ENCODE assay signal across 18 cellular contexts in the genomic region with DNA sequence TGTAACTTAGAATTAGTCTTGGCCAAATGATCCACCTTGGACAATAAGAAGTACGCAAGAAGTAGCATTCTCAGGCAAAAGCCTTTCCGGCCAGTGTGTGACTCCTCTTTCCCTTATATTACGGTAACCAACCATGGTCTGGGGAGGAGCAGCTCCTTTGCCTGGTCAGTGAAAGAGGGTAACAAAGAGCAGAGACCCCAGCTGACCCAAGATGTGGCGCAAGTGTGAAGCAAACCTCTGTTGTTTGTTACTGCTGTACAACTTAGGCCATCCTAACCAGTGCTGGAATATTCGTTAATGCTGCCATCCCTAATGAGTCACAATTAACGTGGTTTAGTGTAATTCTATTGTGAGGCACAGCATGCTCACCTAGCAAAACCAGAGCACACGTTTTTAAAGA. TPM values are rescaled to one million over a fixed set of nuclear protein-coding genes. Genes with fewer than 3 reads are reported as not detected.
DNase-seq lines count a peak whose midpoint lies in the region; ATAC-seq and TF ChIP-seq lines count a peak whose summit lies in the region.
"Had no signal": no experiment of that assay in that cellular context is flagged by ENCODE, and none has a peak within 500 bp of the region (broad histone marks: within the 10 kb centered on the region; RNA-seq: fewer than 3 reads in every experiment).

No MANE protein-coding gene starts in this region.

- no peak for TF ChIP-seq CTCF in heart right ventricle (IDR thresholded peaks at IDR 0.05)
- no peak for TF ChIP-seq CTCF in coronary artery (IDR thresholded peaks at IDR 0.05)
- TF ChIP-seq CTCF in neutrophil (IDR thresholded peaks at IDR 0.05) = no peak
- no peak for TF ChIP-seq CTCF in upper lobe of right lung (IDR thresholded peaks at IDR 0.05)

- ATAC-seq in heart right ventricle (no peak), left cardiac atrium (no peak), upper lobe of right lung (no peak), HG03439 (IDR thresholded peaks at IDR 0.05; ENCODE audit: unreplicated experiment) (no peak)
- ATAC-seq: activated CD8-positive, alpha-beta T cell treated with anti-CD3 and anti-CD28 coated beads, Interleukin-2, amount 10 ng/mL, durations not matched to agents 7 days and 5 days; naive thymus-derived CD4-positive, alpha-beta T cell; stimulated activated naive CD8-positive, alpha-beta T cell treated with anti-CD3 and anti-CD28 coated beads, Interleukin-15, amount 100 ng/mL, for 72 hours had no signal

- no peak for DNase-seq in heart right ventricle
- DNase-seq in left cardiac atrium = no peak
- DNase-seq in coronary artery (ENCODE audit: low spot score) = peak; percentile 67
- DNase-seq in upper lobe of right lung = no peak
- DNase-seq in KBM-7 = no peak
- no peak for DNase-seq in NCI-H526 treated with DMSO at 0.1 percent for 48 hours (lab: John Stamatoyannopoulos, UW)
- DNase-seq: activated CD8-positive, alpha-beta T cell treated with anti-CD3 and anti-CD28 coated beads, Interleukin-2, amount 10 ng/mL, durations not matched to agents 7 days and 5 days; activated gamma-delta T cell; cortex of kidney; islet precursor cell; naive thymus-derived CD4-positive, alpha-beta T cell; NCI-H187; NCI-H774; SHP77 treated with DMSO at 0.1 percent for 48 hours; stimulated activated naive CD8-positive, alpha-beta T cell treated with anti-CD3 and anti-CD28 coated beads, Interleukin-15, amount 100 ng/mL, for 72 hours had no signal

- intact Hi-C loops in heart right ventricle (cut with DNase I) (loop anchor here in 4 of 10 donors (2.0 to 5.0 kb wide), 4 partner anchors 44 to 86 kb away; a partner anchor contains a TSS), left cardiac atrium (cut with DNase I) (loop anchor here in 1 of 2 donors (5.0 kb wide), 1 partner anchor 86 kb away; no protein-coding TSS in a partner anchor), upper lobe of right lung (cut with DNase I) (no loop called here)

- in situ Hi-C loops in KBM-7 (cut with MboI; ENCODE audit: low pct_unique_long_range_greater_than_20kb, low sequenced_read_pairs) = no loop called here

- no peaks in the 10 kb centered on the region for H3K9me3 ChIP-seq in heart right ventricle
- no peaks in the 10 kb centered on the region for H3K9me3 ChIP-seq in neutrophil
- no peaks in the 10 kb centered on the region for H3K9me3 ChIP-seq in upper lobe of right lung

- H3K4me1 ChIP-seq in heart right ventricle = peaks cover 47 to 95% (median 93%) of the 10 kb centered on the region in 9 donors
- peaks cover 95 to 99% of the 10 kb centered on the region in 2 experiments for H3K4me1 ChIP-seq in neutrophil (ENCODE audit: control insufficient read depth in 1 of 2, insufficient read depth in 1 of 2, low read depth in 1 of 2, low read length in 1 of 2)
- peaks cover 61% of the 10 kb centered on the region for H3K4me1 ChIP-seq in upper lobe of right lung

- 84 to 86% methylated on average over 7 of the region's 7 CpGs for WGBS in heart right ventricle, 2 donors

- H3K4me3 ChIP-seq in heart right ventricle (no peak overlapping the region), coronary artery (peak overlapping the region; percentile 1), neutrophil (ENCODE audit: low read depth in 1 of 2, low read length in 1 of 2) (no peak overlapping the region), upper lobe of right lung (no peak overlapping the region)
- H3K4me3 ChIP-seq: skin epidermis had no signal

- H3K27me3 ChIP-seq in heart right ventricle (no peaks in the 10 kb centered on the region), neutrophil (no peaks in the 10 kb centered on the region), upper lobe of right lung (no peaks in the 10 kb centered on the region)

- H3K27ac ChIP-seq in heart right ventricle (peak overlapping the region; percentile 81 to 92 (median 90)), coronary artery (peak overlapping the region; percentile 95 to 97), neutrophil (peak overlapping the region; percentile 83), upper lobe of right lung (peak overlapping the region; percentile 49)

- H3K36me3 ChIP-seq in heart right ventricle (no peaks in the 10 kb centered on the region), neutrophil (no peaks in the 10 kb centered on the region), upper lobe of right lung (no peaks in the 10 kb centered on the region)

RNA-seq across cellular contexts. Expression of a gene that starts 44.0 kb away (rescaled TPM):
- total RNA-seq in heart right ventricle (100 to 1,000 TPM in 9 of 10 donors, 10 to 100 TPM in 1; 99.4 to 203 (median 136) TPM), left cardiac atrium (100 to 1,000 TPM; 123 to 139 TPM), upper lobe of right lung (64.3 TPM)
- 10 to 100 TPM; 19.7 to 29.3 TPM for polyA plus RNA-seq in heart right ventricle
